Comparison of ENCODE assay signal across 8 cellular contexts in the genomic region with DNA sequence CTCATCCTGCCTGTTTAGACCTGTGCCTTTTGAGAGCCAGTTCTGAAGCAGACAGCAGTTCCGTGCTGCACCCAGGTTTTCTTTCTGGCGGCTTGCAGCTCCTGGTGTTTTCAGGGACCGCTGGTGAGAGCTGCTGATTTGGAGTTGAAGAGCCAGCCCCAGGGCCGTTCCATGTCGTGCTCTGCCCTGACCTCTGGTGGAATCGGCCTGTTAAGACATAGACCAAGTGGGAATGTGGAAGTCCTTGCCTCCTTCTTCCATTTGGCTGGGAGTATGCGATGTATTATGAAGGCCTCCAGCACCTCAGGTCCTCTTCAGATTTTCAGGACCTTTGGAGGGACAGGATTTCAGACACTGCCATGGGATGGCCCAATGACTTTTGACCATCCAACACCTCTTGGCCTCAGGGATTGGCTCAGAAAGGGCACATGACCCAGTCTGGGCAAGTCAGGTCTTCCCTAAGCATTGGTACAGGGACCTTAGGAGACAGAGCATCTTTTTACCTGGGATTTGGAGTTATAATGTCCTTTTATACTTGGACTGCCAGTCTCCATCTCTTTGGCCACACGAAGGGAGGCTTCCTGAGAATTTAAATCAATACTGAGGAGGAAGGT.
DNase-seq lines count a peak whose midpoint lies in the region; ATAC-seq and TF ChIP-seq lines count a peak whose summit lies in the region.

No MANE protein-coding gene starts in this region.

- H3K9me3 ChIP-seq in right lobe of liver = no peaks in the 10 kb centered on the region

- ATAC-seq in HG02840 (IDR thresholded peaks at IDR 0.05; ENCODE audit: low FRiP score, unreplicated experiment) (peak; percentile 84), right lobe of liver (peak; percentile 99)

- whole genome bisulfite sequencing in right lobe of liver (ENCODE audit: insufficient coverage, low coverage, low lambda C conversion rate, missing lambda C conversion rate) = 0% methylated on average over 3 of the region's 8 CpGs

- no peaks in the 10 kb centered on the region for H3K36me3 ChIP-seq in right lobe of liver

- TF ChIP-seq CTCF in right lobe of liver (IDR thresholded peaks at IDR 0.05) = peak; percentile 61 to 79 (median 69)

- no peak for TF ChIP-seq POLR2A in right lobe of liver (IDR thresholded peaks at IDR 0.05)

- no peak overlapping the region for H3K4me3 ChIP-seq in right lobe of liver

- no peaks in the 10 kb centered on the region for H3K4me1 ChIP-seq in right lobe of liver

- no peak overlapping the region for H3K27ac ChIP-seq in right lobe of liver

- DNase-seq in NCI-H2196 (lab: John Stamatoyannopoulos, UW; ENCODE audit: unreplicated experiment) = peak; percentile 39
- DNase-seq in NCI-H2196 treated with DMSO at 0.1 percent for 48 hours (lab: John Stamatoyannopoulos, UW; ENCODE audit: unreplicated experiment) = no peak
- DNase-seq in NCI-H2171 treated with DMSO at 0.1 percent for 48 hours (lab: John Stamatoyannopoulos, UW) = peak; percentile 33
- peak; percentile 32 to 47 for DNase-seq in activated CD4-positive, alpha-beta T cell treated with anti-CD3 and anti-CD28 coated beads for 4 hours
- DNase-seq in dedifferentiated amniotic fluid mesenchymal stem cell (ENCODE audit: extremely low spot score) = peak; percentile 39
- peak; percentile 56 to 72 (median 68) for DNase-seq in right lobe of liver
- DNase-seq in stimulated activated CD4-positive, alpha-beta T cell treated with anti-CD3 and anti-CD28 coated beads, TNF-alpha, amount 100 ng/mL, for 4 hours (ENCODE audit: low read depth in 3 of 3) = peak; percentile 6 to 22 (median 10)

- no peaks in the 10 kb centered on the region for H3K27me3 ChIP-seq in right lobe of liver

- intact Hi-C loops in right lobe of liver (cut with DNase I) = no loop called here
